25 cellular contexts compared by ENCODE assay signal in genomic region chr19:18068395-18068794, GRCh38. TPM values are rescaled to one million over a fixed set of nuclear protein-coding genes. Genes with fewer than 3 reads are reported as not detected.
DNase-seq lines count a peak whose midpoint lies in the region; ATAC-seq and TF ChIP-seq lines count a peak whose summit lies in the region.
"Had no signal": no experiment of that assay in that cellular context is flagged by ENCODE, and none has a peak within 500 bp of the region (broad histone marks: within the 10 kb centered on the region; RNA-seq: fewer than 3 reads in every experiment).

No MANE protein-coding gene starts in this region.

- CTCF ChIA-PET in HEK293 (lab: Yijun Ruan, JAX) = interaction anchor here (1.4 kb wide), 1 partner anchor 130 kb away, joined by 3 read pairs; no protein-coding TSS in a partner anchor

- DNase-seq in T-helper 17 cell (no peak), spleen (no peak), vagina (ENCODE audit: extremely low spot score in 2 of 2) (no peak)
- DNase-seq in stimulated activated naive B cell treated with anti-CD40 and anti-IgM and Interleukin-4, amounts not matched to agents 10 μg/mL and 1 μg/mL and 100 μg/mL, for 72 hours = no peak
- DNase-seq: 8988T; ACHN; BE2C; C1 segment of cervical spinal cord; CD4-positive, alpha-beta memory T cell; CD4-positive, CD25-positive, alpha-beta regulatory T cell; CD8-positive, alpha-beta memory T cell; COR-L47; DMS 273 treated with DMSO at 0.1 percent for 48 hours; DMS153; DMS53; DMS79; DND-41; EL; GDM1 had no signal

- H3K9me3 ChIP-seq in HEK293 (ENCODE audit: control insufficient read depth, insufficient read depth, low read depth, low read length) (no peaks in the 10 kb centered on the region), T-helper 17 cell (ENCODE audit: control insufficient read depth, low read length, poor library complexity, severe bottlenecking) (no peaks in the 10 kb centered on the region), spleen (no peaks in the 10 kb centered on the region), vagina (no peaks in the 10 kb centered on the region)
- H3K9me3 ChIP-seq: BE2C, BLaER1 had no signal

- H3K4me1 Mint-ChIP-seq in T-helper 17 cell = peaks cover 7% of the 10 kb centered on the region
- H3K4me1 Mint-ChIP-seq in stimulated activated naive B cell treated with anti-CD40 and anti-IgM and Interleukin-4, amounts not matched to agents 10 μg/mL and 1 μg/mL and 100 μg/mL, for 72 hours = peaks cover 1 to 3% of the 10 kb centered on the region in 2 donors
- H3K4me1 Mint-ChIP-seq: CD14-positive monocyte had no signal

- no peak overlapping the region for H3K4me3 ChIP-seq in HEK293 (ENCODE audit: low read depth, low read length)
- no peak overlapping the region for H3K4me3 ChIP-seq in spleen
- no peak overlapping the region for H3K4me3 ChIP-seq in vagina
- H3K4me3 ChIP-seq: BLaER1, GM12878 had no signal

- 90 to 99% (median 95%) methylated on average over 5 of the region's 5 CpGs for WGBS in spleen, 5 donors

- H3K4me1 ChIP-seq in HEK293 (ENCODE audit: control insufficient read depth, insufficient read depth, low read length) (no peaks in the 10 kb centered on the region), spleen (peaks cover 0 to 4% (median 0%) of the 10 kb centered on the region in 6 donors), vagina (no peaks in the 10 kb centered on the region)
- H3K4me1 ChIP-seq: BE2C had no signal

- no peak overlapping the region for H3K27ac ChIP-seq in HEK293 (ENCODE audit: extremely low read depth, low read depth, low read length)
- H3K27ac ChIP-seq in spleen = no peak overlapping the region
- no peak overlapping the region for H3K27ac ChIP-seq in vagina
- H3K27ac ChIP-seq: BLaER1 had no signal

- intact Hi-C loops in spleen (cut with DNase I; ENCODE audit: low total_unique reads) (no loop called here), vagina (cut with DNase I) (no loop called here)

- TF ChIP-seq POLR2A in spleen (IDR thresholded peaks at IDR 0.05) = no peak
- TF ChIP-seq POLR2A in vagina (IDR thresholded peaks at IDR 0.05) = no peak

- H3K36me3 ChIP-seq in HEK293 (ENCODE audit: control insufficient read depth in 2 of 2, insufficient read depth in 1 of 2, low read length in 2 of 2) = no peaks in the 10 kb centered on the region
- H3K36me3 ChIP-seq in spleen = peaks cover 0 to 90% (median 21%) of the 10 kb centered on the region in 6 donors
- no peaks in the 10 kb centered on the region for H3K36me3 ChIP-seq in vagina
- H3K36me3 ChIP-seq: BE2C, BLaER1 had no signal

- no peak for ATAC-seq in T-helper 17 cell
- ATAC-seq in stimulated activated naive B cell treated with anti-CD40 and anti-IgM and Interleukin-4, amounts not matched to agents 10 μg/mL and 1 μg/mL and 100 μg/mL, for 72 hours (replicated peaks) = no peak
- ATAC-seq: GM12878 had no signal

- no peaks in the 10 kb centered on the region for H3K9me3 Mint-ChIP-seq in stimulated activated naive B cell treated with anti-CD40 and anti-IgM and Interleukin-4, amounts not matched to agents 10 μg/mL and 1 μg/mL and 100 μg/mL, for 72 hours
- H3K9me3 Mint-ChIP-seq: CD4-positive, alpha-beta memory T cell; CD8-positive, alpha-beta memory T cell had no signal

- no peak for TF ChIP-seq CTCF in HEK293 (tag by site-specific recombination; IDR thresholded peaks at IDR 0.05)
- TF ChIP-seq CTCF in spleen (IDR thresholded peaks at IDR 0.05 in 8 of 11, conservative IDR thresholded peaks at IDR 0.05 in 3 of 11) = no peak
- no peak for TF ChIP-seq CTCF in vagina (IDR thresholded peaks at IDR 0.05)

- H3K36me3 Mint-ChIP-seq in T-helper 17 cell (ENCODE audit: low read depth) = peaks cover 6% of the 10 kb centered on the region
- H3K36me3 Mint-ChIP-seq in stimulated activated naive B cell treated with anti-CD40 and anti-IgM and Interleukin-4, amounts not matched to agents 10 μg/mL and 1 μg/mL and 100 μg/mL, for 72 hours = peaks cover 29 to 43% of the 10 kb centered on the region in 2 donors

- H3K4me3 Mint-ChIP-seq in T-helper 17 cell = peak overlapping the region; percentile 59
- no peak overlapping the region for H3K4me3 Mint-ChIP-seq in stimulated activated naive B cell treated with anti-CD40 and anti-IgM and Interleukin-4, amounts not matched to agents 10 μg/mL and 1 μg/mL and 100 μg/mL, for 72 hours
- H3K4me3 Mint-ChIP-seq: CD14-positive monocyte; CD4-positive, alpha-beta memory T cell; CD4-positive, CD25-positive, alpha-beta regulatory T cell; CD8-positive, alpha-beta memory T cell had no signal

- H3K27me3 Mint-ChIP-seq in T-helper 17 cell = no peaks in the 10 kb centered on the region
- H3K27me3 Mint-ChIP-seq in stimulated activated naive B cell treated with anti-CD40 and anti-IgM and Interleukin-4, amounts not matched to agents 10 μg/mL and 1 μg/mL and 100 μg/mL, for 72 hours = no peaks in the 10 kb centered on the region
- H3K27me3 Mint-ChIP-seq: CD4-positive, alpha-beta memory T cell; CD4-positive, CD25-positive, alpha-beta regulatory T cell; CD8-positive, alpha-beta memory T cell had no signal

- no peak overlapping the region for H3K27ac Mint-ChIP-seq in T-helper 17 cell
- H3K27ac Mint-ChIP-seq in stimulated activated naive B cell treated with anti-CD40 and anti-IgM and Interleukin-4, amounts not matched to agents 10 μg/mL and 1 μg/mL and 100 μg/mL, for 72 hours = peak overlapping the region; percentile 37
- H3K27ac Mint-ChIP-seq: CD14-positive monocyte had no signal

- H3K27me3 ChIP-seq in spleen (replicated peaks in 1 of 7) = no peaks in the 10 kb centered on the region
- H3K27me3 ChIP-seq in vagina = no peaks in the 10 kb centered on the region
- H3K27me3 ChIP-seq: BE2C, BLaER1 had no signal

- POLR2A ChIA-PET in HEK293 (lab: Yijun Ruan, JAX) = no interaction called here

TF ChIP-seq in HEK293, 187 proteins besides CTCF, POLR2A, EP300 and RAD21:
- TF ChIP-seq ZNF223 (tag by site-specific recombination; IDR thresholded peaks at IDR 0.05) (no peak), ZFP3 (tag by site-specific recombination; IDR thresholded peaks at IDR 0.05; ENCODE audit: low read depth) (peak; percentile 59), ZFP41 (tag by site-specific recombination; IDR thresholded peaks at IDR 0.05; ENCODE audit: borderline replicate concordance) (no peak)
TF ChIP-seq in HEK293: peak in this region for 1.

RNA-seq across cellular contexts. Expression of gene IL12RB1, which starts 18.3 kb away (rescaled TPM):
- total RNA-seq in T-helper 17 cell = 10 to 100 TPM; 56.7 to 71.1 TPM
- 10 to 100 TPM; 19.7 to 31.6 (median 25.3) TPM for total RNA-seq in spleen
- 10 to 100 TPM in 2 of 3 donors, 1 to 10 TPM in 1; 9.9 to 21.5 (median 14.8) TPM for polyA plus RNA-seq in spleen
- not detected for total RNA-seq in vagina
- total RNA-seq: A673, G401 had no signal

RNA-seq across cellular contexts. Expression of gene MAST3, which starts 29.2 kb away (rescaled TPM):
- total RNA-seq in T-helper 17 cell = 10 to 100 TPM; 38.2 to 50.8 TPM
- 10 to 100 TPM; 31.3 to 52.7 (median 39.4) TPM for total RNA-seq in spleen
- polyA plus RNA-seq in spleen = 10 to 100 TPM in 2 of 3 donors, 1 to 10 TPM in 1; 8.9 to 17.1 (median 16.1) TPM
- 9.6 TPM for total RNA-seq in vagina

Comparison
In these comparisons a context has a peak if more than half of its experiments do, and no peak if none do; other contexts are left out.
1. RNA of gene IL12RB1, which starts 18.3 kb away (total RNA-seq): 56.7 to 71.1 TPM in T-helper 17 cell and 19.7 to 31.6 TPM in spleen; not detected in vagina (single experiment); every median in the first group is over 10 times any median in the second.